Comparison of ENCODE assay signal across 7 cellular contexts in genomic region chr4:87973283-87974169, GRCh38. TPM values are rescaled to one million over a fixed set of nuclear protein-coding genes. Genes with fewer than 3 reads are reported as not detected.
A peak's percentile ranks its signal among the peaks of the same experiment; 100 is the strongest.
DNase-seq lines count a peak whose midpoint lies in the region; TF ChIP-seq lines count a peak whose summit lies in the region.

No MANE protein-coding gene starts in this region.

- no peaks in the 10 kb centered on the region for H3K27me3 ChIP-seq in GM06990 (replicated peaks; ENCODE audit: control insufficient read depth, insufficient read depth, low read length)
- H3K27me3 ChIP-seq in GM23248 (replicated peaks; ENCODE audit: insufficient read depth) = peaks cover 8% of the 10 kb centered on the region; the same call in 1 of the 2 replicates

- CTCF ChIA-PET in MCF 10A (lab: Yijun Ruan, JAX) = interaction anchor here (0.6 to 6.3 kb wide), 33 partner anchors 10 to 927 kb away, joined by 3 to 75 read pairs (median 5); no protein-coding TSS in a partner anchor

- intact Hi-C loops in MCF 10A (cut with micrococcal nuclease) = loop anchor here (1.0 to 5.0 kb wide), 4 partner anchors 120 to 431 kb away; no protein-coding TSS in a partner anchor

- H3K4me1 Mint-ChIP-seq in MCF 10A (ENCODE audit: insufficient read depth, unreplicated experiment) (peaks cover 11% of the 10 kb centered on the region), immature natural killer cell (peaks cover 6 to 14% of the 10 kb centered on the region in 2 donors)

- H3K9me3 Mint-ChIP-seq in MCF 10A (ENCODE audit: unreplicated experiment) (no peaks in the 10 kb centered on the region), immature natural killer cell (peaks cover 0 to 2% (median 0%) of the 10 kb centered on the region in 6 donors)

- H3F3A ChIP-seq in GM23248 (ENCODE audit: insufficient read depth) = peaks cover 14% of the 10 kb centered on the region; the same call in 1 of the 2 replicates

- DNase-seq in GM06990 (ENCODE audit: extremely low read depth, insufficient read length) = no peak
- DNase-seq in GM23248 = peak; percentile 85
- DNase-seq in Kasumi-1 (lab: John Stamatoyannopoulos, UW) = peak; percentile 65 to 78
- DNase-seq in SHP77 treated with DMSO at 0.1 percent for 48 hours (lab: John Stamatoyannopoulos, UW) = peak; percentile 79
- peak; percentile 70 for DNase-seq in MCF 10A (ENCODE audit: unreplicated experiment)
- peak; percentile 12 to 22 (median 22) for DNase-seq in immature natural killer cell
- peak; percentile 40 for DNase-seq in smooth muscle cell of the brain vasculature (ENCODE audit: low read depth, low spot score)

- no TSS peak for BruUV-seq in MCF 10A (replicated peaks; lab: Mats Ljungman, UMichigan)

- H3K4me2 ChIP-seq in GM23248 (ENCODE audit: unreplicated experiment) = peak overlapping the region; percentile 64

- in situ Hi-C loops in GM23248 (cut with MboI) = no loop called here

- no peaks in the 10 kb centered on the region for H3K36me3 Mint-ChIP-seq in MCF 10A (ENCODE audit: insufficient read depth, unreplicated experiment)
- H3K36me3 Mint-ChIP-seq in immature natural killer cell = no peaks in the 10 kb centered on the region

- H3K4me3 ChIP-seq in GM06990 (replicated peaks; ENCODE audit: low read depth, low read length) (no peak overlapping the region), GM23248 (peak overlapping the region; percentile 57)

- TF ChIP-seq CTCF in GM06990 (IDR thresholded peaks at IDR 0.05; ENCODE audit: insufficient read depth, low read length, poor library complexity, severe bottlenecking) (peak; percentile 82), MCF 10A (IDR thresholded peaks at IDR 0.05; ENCODE audit: unreplicated experiment) (peak; percentile 84)

- no peaks in the 10 kb centered on the region for H3K9me3 ChIP-seq in GM23248 (ENCODE audit: low read depth)

- no peaks in the 10 kb centered on the region for H3K36me3 ChIP-seq in GM06990 (ENCODE audit: control insufficient read depth, insufficient read depth, low read length)
- H3K36me3 ChIP-seq in GM23248 (ENCODE audit: low read depth) = no peaks in the 10 kb centered on the region

- WGBS in GM23248 (ENCODE audit: low coverage in 1 of 2, low lambda C conversion rate in 2 of 2, missing lambda C conversion rate in 2 of 2), 2 experiments = 22 to 24% methylated on average over 14 of the region's 14 CpGs

- H3K9ac ChIP-seq in GM23248 = peak overlapping the region; percentile 56

- peak overlapping the region; percentile 80 for H3K27ac ChIP-seq in GM23248

- no peaks in the 10 kb centered on the region for H3K9me2 ChIP-seq in GM23248 (ENCODE audit: insufficient read depth)

- H3K27ac Mint-ChIP-seq in MCF 10A (ENCODE audit: low read depth, unreplicated experiment) (no peak overlapping the region), immature natural killer cell (no peak overlapping the region)

- H4K20me1 ChIP-seq in GM23248 (ENCODE audit: insufficient read depth) = no peaks in the 10 kb centered on the region

- H2AFZ ChIP-seq in GM23248 = peak overlapping the region; percentile 67

- no peaks in the 10 kb centered on the region for H3K79me2 ChIP-seq in GM23248 (ENCODE audit: insufficient read depth)

- POLR2A ChIA-PET in MCF 10A (lab: Yijun Ruan, JAX) = interaction anchor here (0.8 to 3.8 kb wide), 4 partner anchors 11 to 124 kb away, joined by 3 to 16 read pairs (median 8); no protein-coding TSS in a partner anchor

- peaks cover 20% of the 10 kb centered on the region for H3K4me1 ChIP-seq in GM23248 (ENCODE audit: insufficient read depth)

- H3K27me3 Mint-ChIP-seq in MCF 10A (ENCODE audit: insufficient read depth, unreplicated experiment) (no peaks in the 10 kb centered on the region), immature natural killer cell (ENCODE audit: low read depth in 3 of 3) (peaks cover 9 to 12% (median 9%) of the 10 kb centered on the region in 3 donors)

- H3K4me3 Mint-ChIP-seq in MCF 10A (ENCODE audit: unreplicated experiment) (peak overlapping the region; percentile 19), immature natural killer cell (no peak overlapping the region)

RNA-seq across cellular contexts. Expression of gene SPP1, which starts 2.0 kb away (rescaled TPM):
- 2.7 and 3.1 TPM in 2 replicates for total RNA-seq in GM23248 (2014; rRNA removed; shearing (Covaris generic))
- polyA plus RNA-seq in GM23248 (2016; fragmentation: Nextera tagmentation; extraction: Ambion mirVana) (3.5 and 4.4 TPM in 2 replicates), immature natural killer cell (not detected)
- not detected in 2 replicates for total RNA-seq in MCF 10A (2022)

RNA-seq across cellular contexts. Expression of gene PKD2, which starts 33.9 kb away (rescaled TPM):
- 125 and 136 TPM in 2 replicates for total RNA-seq in GM23248 (2014; rRNA removed; shearing (Covaris generic))
- polyA plus RNA-seq in GM23248 (2016; fragmentation: Nextera tagmentation; extraction: Ambion mirVana) (33.0 and 35.0 TPM in 2 replicates), immature natural killer cell (1 to 10 TPM; 1.2 to 2.7 (median 1.2) TPM)
- total RNA-seq in MCF 10A (2022) = 29.5 and 36.6 TPM in 2 replicates
